29 cellular contexts compared by ENCODE assay signal in the genomic region with DNA sequence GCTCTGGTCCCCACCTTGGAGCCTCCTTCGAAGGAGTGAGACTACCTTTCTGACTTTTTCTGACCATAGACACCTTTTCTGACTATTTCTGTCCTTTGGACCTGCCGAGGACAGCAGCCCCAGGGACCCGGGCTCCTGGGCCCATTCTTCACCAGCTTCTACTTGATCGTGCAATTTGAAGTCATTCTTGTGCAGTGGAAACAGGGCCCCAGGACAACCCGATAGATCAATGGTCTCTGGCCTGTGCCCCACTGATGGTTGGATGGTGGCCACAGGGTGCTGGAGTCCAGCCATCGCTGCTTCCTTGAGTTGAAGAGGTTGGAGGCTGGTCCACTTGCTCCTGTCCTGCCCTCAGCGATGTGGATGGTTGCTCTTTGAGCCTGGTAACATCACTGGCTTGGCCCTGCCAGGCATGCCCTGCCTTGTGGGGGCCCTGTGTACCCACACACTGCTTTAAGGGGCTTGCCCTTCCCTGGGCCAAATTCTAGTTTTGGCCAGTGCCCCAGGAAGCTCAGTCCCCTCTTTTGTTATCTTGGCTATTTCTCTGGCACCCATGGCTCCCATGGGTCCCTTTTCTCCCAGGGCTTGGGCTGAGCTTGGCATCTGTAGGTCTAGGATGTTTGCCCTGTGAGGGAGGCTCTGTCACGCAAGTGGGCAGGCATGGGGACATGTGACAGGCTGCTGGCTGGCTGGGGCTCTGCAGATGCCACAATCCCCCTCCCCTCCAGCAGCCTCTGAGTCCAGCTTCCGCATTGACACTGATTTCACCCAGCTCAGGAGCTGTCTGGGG.
"Had no signal": no experiment of that assay in that cellular context is flagged by ENCODE, and none has a peak within 500 bp of the region (broad histone marks: within the 10 kb centered on the region; RNA-seq: fewer than 3 reads in every experiment).

No MANE protein-coding gene starts in this region.

- H3K27me3 ChIP-seq: stomach, suprapubic skin, testis, thyroid gland, tibial artery, tibial nerve, transverse colon, upper lobe of left lung, upper lobe of right lung, uterus, vagina had no signal

- H3K4me3 Mint-ChIP-seq: stimulated activated effector memory CD8-positive, alpha-beta T cell treated with anti-CD3 and anti-CD28 coated beads, Interleukin-12 subunit alpha, Interleukin-12 subunit beta, amount 100 ng/mL, for 72 hours; stimulated activated memory B cell treated with anti-CD40 and anti-IgM and Interleukin-4, amounts not matched to agents 10 μg/mL and 1 μg/mL and 100 μg/mL, for 72 hours; stimulated activated naive B cell treated with anti-CD40 and anti-IgM and Interleukin-4, amounts not matched to agents 10 μg/mL and 1 μg/mL and 100 μg/mL, for 72 hours; stimulated activated naive CD8-positive, alpha-beta T cell treated with anti-CD3 and anti-CD28 coated beads, Interleukin-15, amount 100 ng/mL, for 72 hours; stimulated activated naive CD8-positive, alpha-beta T cell treated with anti-CD3 and anti-CD28 coated beads, Interleukin-15, Interleukin-2, amounts not matched to agents 100 ng/mL and 50 ng/mL, for 24 hours; type B pancreatic cell had no signal

- H3K9me3 ChIP-seq: testis, thyroid gland, uterus, vagina had no signal

- H3K36me3 ChIP-seq: stomach, suprapubic skin, thoracic aorta, thyroid gland, tibial artery, tibial nerve, transverse colon, upper lobe of left lung, upper lobe of right lung, uterus, vagina had no signal

- H3K27ac Mint-ChIP-seq: stimulated activated effector memory CD8-positive, alpha-beta T cell treated with anti-CD3 and anti-CD28 coated beads, Interleukin-12 subunit alpha, Interleukin-12 subunit beta, amount 100 ng/mL, for 72 hours; stimulated activated memory B cell treated with anti-CD40 and anti-IgM and Interleukin-4, amounts not matched to agents 10 μg/mL and 1 μg/mL and 100 μg/mL, for 72 hours; stimulated activated naive B cell treated with anti-CD40 and anti-IgM and Interleukin-4, amounts not matched to agents 10 μg/mL and 1 μg/mL and 100 μg/mL, for 72 hours; stimulated activated naive CD8-positive, alpha-beta T cell treated with anti-CD3 and anti-CD28 coated beads, Interleukin-15, amount 100 ng/mL, for 72 hours; stimulated activated naive CD8-positive, alpha-beta T cell treated with anti-CD3 and anti-CD28 coated beads, Interleukin-15, Interleukin-2, amounts not matched to agents 100 ng/mL and 50 ng/mL, for 24 hours; type B pancreatic cell had no signal

- H3K4me1 Mint-ChIP-seq: stimulated activated effector memory CD8-positive, alpha-beta T cell treated with anti-CD3 and anti-CD28 coated beads, Interleukin-12 subunit alpha, Interleukin-12 subunit beta, amount 100 ng/mL, for 72 hours; stimulated activated memory B cell treated with anti-CD40 and anti-IgM and Interleukin-4, amounts not matched to agents 10 μg/mL and 1 μg/mL and 100 μg/mL, for 72 hours; stimulated activated naive B cell treated with anti-CD40 and anti-IgM and Interleukin-4, amounts not matched to agents 10 μg/mL and 1 μg/mL and 100 μg/mL, for 72 hours; stimulated activated naive CD8-positive, alpha-beta T cell treated with anti-CD3 and anti-CD28 coated beads, Interleukin-15, amount 100 ng/mL, for 72 hours had no signal

- H3K27ac ChIP-seq: stomach, suprapubic skin, testis, thoracic aorta, thyroid gland, tibial artery, tibial nerve, transverse colon, upper lobe of left lung, upper lobe of right lung, uterus, vagina had no signal

- H3K27me3 Mint-ChIP-seq: stimulated activated memory B cell treated with anti-CD40 and anti-IgM and Interleukin-4, amounts not matched to agents 10 μg/mL and 1 μg/mL and 100 μg/mL, for 72 hours; stimulated activated naive B cell treated with anti-CD40 and anti-IgM and Interleukin-4, amounts not matched to agents 10 μg/mL and 1 μg/mL and 100 μg/mL, for 72 hours; stimulated activated naive CD8-positive, alpha-beta T cell treated with anti-CD3 and anti-CD28 coated beads, Interleukin-15, amount 100 ng/mL, for 72 hours; stimulated activated naive CD8-positive, alpha-beta T cell treated with anti-CD3 and anti-CD28 coated beads, Interleukin-15, Interleukin-2, amounts not matched to agents 100 ng/mL and 50 ng/mL, for 24 hours; type B pancreatic cell had no signal

- FAIRE-seq: urothelium cell line had no signal

- H3K4me1 ChIP-seq: stomach, suprapubic skin, testis, thyroid gland, tibial artery, tibial nerve, transverse colon, upper lobe of left lung, upper lobe of right lung, uterus, vagina had no signal

- ATAC-seq: stimulated activated effector memory CD8-positive, alpha-beta T cell treated with anti-CD3 and anti-CD28 coated beads, Interleukin-12 subunit alpha, Interleukin-12 subunit beta, amount 100 ng/mL, for 72 hours; stimulated activated memory B cell treated with anti-CD40 and anti-IgM and Interleukin-4, amounts not matched to agents 10 μg/mL and 1 μg/mL and 100 μg/mL, for 72 hours; stimulated activated naive B cell treated with anti-CD40 and anti-IgM and Interleukin-4, amounts not matched to agents 10 μg/mL and 1 μg/mL and 100 μg/mL, for 72 hours; stimulated activated naive CD8-positive, alpha-beta T cell treated with anti-CD3 and anti-CD28 coated beads, Interleukin-15, amount 100 ng/mL, for 72 hours; stimulated activated naive CD8-positive, alpha-beta T cell treated with anti-CD3 and anti-CD28 coated beads, Interleukin-15, Interleukin-2, amounts not matched to agents 100 U/mL and 50 U/mL, for 24 hours; upper lobe of right lung had no signal

- H3K4me3 ChIP-seq: stomach, suprapubic skin, testis, thoracic aorta, thyroid gland, tibial artery, tibial nerve, transverse colon, upper lobe of left lung, upper lobe of right lung, uterus, vagina had no signal

- DNase-seq: stimulated activated CD4-positive, alpha-beta T cell treated with anti-CD3 and anti-CD28 coated beads, Interleukin-2, amount 100 ng/mL, for 48 hours; stimulated activated CD4-positive, alpha-beta T cell treated with anti-CD3 and anti-CD28 coated beads, Interleukin-4, amount 100 ng/mL, for 1 hour; stimulated activated CD4-positive, alpha-beta T cell treated with anti-CD3 and anti-CD28 coated beads, Interleukin-4, amount 100 ng/mL, for 24 hours; stimulated activated CD4-positive, alpha-beta T cell treated with anti-CD3 and anti-CD28 coated beads, Interleukin-4, amount 100 ng/mL, for 4 hours; stimulated activated CD8-positive, alpha-beta memory T cell treated with anti-CD3 and anti-CD28 coated beads, Interleukin-4, amount 100 ng/mL, for 48 hours; stimulated activated naive B cell treated with anti-CD40 and anti-IgM and Interleukin-4, amounts not matched to agents 10 μg/mL and 1 μg/mL and 100 μg/mL, for 72 hours; stimulated activated naive CD4-positive, alpha-beta T cell; stimulated activated naive CD4-positive, alpha-beta T cell treated with Interleukin-2 at 50 U/mL for 16 hours; stimulated activated naive CD8-positive, alpha-beta T cell treated with anti-CD3 and anti-CD28 coated beads, Interleukin-15, amount 100 ng/mL, for 72 hours; stimulated activated naive CD8-positive, alpha-beta T cell treated with anti-CD3 and anti-CD28 coated beads, Interleukin-15, Interleukin-2, amounts not matched to agents 100 U/mL and 50 U/mL, for 24 hours; stomach; substantia nigra; testis; thyroid gland; tibial artery; transverse colon; trophoblast cell; upper lobe of right lung; uterus had no signal

- H3K36me3 Mint-ChIP-seq: stimulated activated effector memory CD8-positive, alpha-beta T cell treated with anti-CD3 and anti-CD28 coated beads, Interleukin-12 subunit alpha, Interleukin-12 subunit beta, amount 100 ng/mL, for 72 hours; stimulated activated memory B cell treated with anti-CD40 and anti-IgM and Interleukin-4, amounts not matched to agents 10 μg/mL and 1 μg/mL and 100 μg/mL, for 72 hours; stimulated activated naive B cell treated with anti-CD40 and anti-IgM and Interleukin-4, amounts not matched to agents 10 μg/mL and 1 μg/mL and 100 μg/mL, for 72 hours; type B pancreatic cell had no signal
